Comparison of ENCODE assay signal across 19 cellular contexts in the genomic region with DNA sequence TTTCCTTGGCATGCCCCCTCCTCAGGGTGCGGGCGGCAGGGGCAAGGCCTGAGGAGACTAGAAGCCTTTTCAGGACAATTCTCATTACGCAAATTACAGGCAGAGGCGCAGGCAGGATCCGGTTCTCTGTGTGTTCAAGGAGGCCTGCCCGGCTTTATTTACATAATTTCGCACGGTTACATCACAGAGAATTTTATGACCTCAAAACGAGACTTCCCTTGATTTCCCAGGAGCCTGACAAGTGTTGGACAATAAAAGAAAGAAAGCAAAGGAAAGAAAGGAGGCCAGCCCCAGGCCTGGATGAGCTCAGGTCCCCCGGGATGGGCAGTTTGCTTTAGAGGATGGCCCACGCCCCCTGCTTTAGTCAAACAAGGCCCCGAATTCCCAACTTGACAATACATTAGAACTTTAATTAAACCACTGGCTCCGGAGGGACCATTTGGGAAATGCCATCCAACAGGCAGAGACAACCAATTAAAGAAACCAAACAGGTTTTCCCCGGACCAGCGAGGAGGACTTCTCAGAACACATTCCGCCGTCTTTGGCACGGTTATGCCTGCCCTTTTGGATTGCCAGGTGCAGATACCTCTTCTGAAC. TPM values are rescaled to one million over a fixed set of nuclear protein-coding genes. Genes with fewer than 3 reads are reported as not detected.
DNase-seq lines count a peak whose midpoint lies in the region; TF ChIP-seq lines count a peak whose summit lies in the region.
"Had no signal": no experiment of that assay in that cellular context is flagged by ENCODE, and none has a peak within 500 bp of the region (broad histone marks: within the 10 kb centered on the region; RNA-seq: fewer than 3 reads in every experiment).

No MANE protein-coding gene starts in this region.

- no peaks in the 10 kb centered on the region for H3K9me3 ChIP-seq in spleen
- H3K9me3 ChIP-seq: ascending aorta, vagina had no signal

- H3K27me3 ChIP-seq in spleen (replicated peaks in 1 of 7): peaks cover 22 to 98% (median 95%) of the 10 kb centered on the region in 7 donors

- H3K4me1 Mint-ChIP-seq in chondrocyte (ENCODE audit: low read depth) (peaks cover 15% of the 10 kb centered on the region), progenitor cell of endocrine pancreas (ENCODE audit: low read depth) (peaks cover 28% of the 10 kb centered on the region)

- no peaks in the 10 kb centered on the region for H3K9me3 Mint-ChIP-seq in chondrocyte (ENCODE audit: low read depth)
- no peaks in the 10 kb centered on the region for H3K9me3 Mint-ChIP-seq in progenitor cell of endocrine pancreas (ENCODE audit: low read depth)
- H3K9me3 Mint-ChIP-seq: stimulated activated naive B cell treated with anti-CD40 and anti-IgM and Interleukin-4, amounts not matched to agents 10 μg/mL and 1 μg/mL and 100 μg/mL, for 72 hours had no signal

- no peak overlapping the region for H3K4me3 Mint-ChIP-seq in chondrocyte (ENCODE audit: unreplicated experiment)
- H3K4me3 Mint-ChIP-seq in progenitor cell of endocrine pancreas (ENCODE audit: low read depth): peak overlapping the region; percentile 92
- H3K4me3 Mint-ChIP-seq: memory B cell; stimulated activated naive B cell treated with anti-CD40 and anti-IgM and Interleukin-4, amounts not matched to agents 10 μg/mL and 1 μg/mL and 100 μg/mL, for 72 hours had no signal

- intact Hi-C loops in spleen (cut with DNase I; ENCODE audit: low total_unique reads): no loop called here

- no peaks in the 10 kb centered on the region for H3K36me3 ChIP-seq in spleen
- H3K36me3 ChIP-seq: ascending aorta, vagina had no signal

- DNase-seq in NCI-H748 (lab: John Stamatoyannopoulos, UW; ENCODE audit: unreplicated experiment) (peak; percentile 24), NCI-H748 treated with DMSO at 0.1 percent for 48 hours (lab: John Stamatoyannopoulos, UW) (no peak), HT-29 (ENCODE audit: low spot score) (peak; percentile 59), chondrocyte (ENCODE audit: low spot score) (peak; percentile 43), progenitor cell of endocrine pancreas (ENCODE audit: low spot score, unreplicated experiment) (no peak), globus pallidus (ENCODE audit: low spot score) (no peak), dermis blood vessel endothelial cell (no peak), spleen (no peak)
- DNase-seq: ACHN; activated naive CD4-positive, alpha-beta T cell; KBM-7; NCI-H146; NCI-H446 treated with DMSO at 0.1 percent for 48 hours; stimulated activated naive B cell treated with anti-CD40 and anti-IgM and Interleukin-4, amounts not matched to agents 10 μg/mL and 1 μg/mL and 100 μg/mL, for 72 hours had no signal

- 10 to 16% (median 13%) methylated on average over 18 of the region's 18 CpGs for WGBS in spleen, 5 donors

- TF ChIP-seq POLR2A in spleen (IDR thresholded peaks at IDR 0.05): no peak

- H3K27ac Mint-ChIP-seq in chondrocyte (ENCODE audit: unreplicated experiment) (no peak overlapping the region), progenitor cell of endocrine pancreas (peak overlapping the region; percentile 37)
- H3K27ac Mint-ChIP-seq: memory B cell; stimulated activated naive B cell treated with anti-CD40 and anti-IgM and Interleukin-4, amounts not matched to agents 10 μg/mL and 1 μg/mL and 100 μg/mL, for 72 hours had no signal

- no peak overlapping the region for H3K4me3 ChIP-seq in spleen
- H3K4me3 ChIP-seq: ascending aorta, vagina had no signal

- H3K27ac ChIP-seq in spleen: no peak overlapping the region
- H3K27ac ChIP-seq: ascending aorta, RWPE1, vagina had no signal

- H3K27me3 Mint-ChIP-seq in chondrocyte (ENCODE audit: low read depth) (peaks cover 61% of the 10 kb centered on the region), progenitor cell of endocrine pancreas (peaks cover 29% of the 10 kb centered on the region)

- H3K36me3 Mint-ChIP-seq in chondrocyte (ENCODE audit: low read depth) (no peaks in the 10 kb centered on the region), progenitor cell of endocrine pancreas (ENCODE audit: insufficient read depth) (peaks cover 18% of the 10 kb centered on the region)
- H3K36me3 Mint-ChIP-seq: memory B cell; stimulated activated naive B cell treated with anti-CD40 and anti-IgM and Interleukin-4, amounts not matched to agents 10 μg/mL and 1 μg/mL and 100 μg/mL, for 72 hours had no signal

- H3K4me1 ChIP-seq in spleen: peaks cover 11 to 85% (median 63%) of the 10 kb centered on the region in 6 donors

- TF ChIP-seq CTCF in chondrocyte (IDR thresholded peaks at IDR 0.05) (no peak), progenitor cell of endocrine pancreas (IDR thresholded peaks at IDR 0.05; ENCODE audit: unreplicated experiment) (no peak), spleen (IDR thresholded peaks at IDR 0.05 in 8 of 11, conservative IDR thresholded peaks at IDR 0.05 in 3 of 11) (no peak)

RNA-seq across cellular contexts. Expression of a gene that starts 2.9 kb away (rescaled TPM):
- 21.9 and 34.5 TPM in 2 replicates for total RNA-seq in HT-29 (2014; rRNA removed; shearing (Covaris generic))
- total RNA-seq in chondrocyte (not detected in 3 replicates), progenitor cell of endocrine pancreas (86.5 and 103 TPM in 2 replicates), dermis blood vessel endothelial cell (not detected in 2 replicates), spleen (under 1 TPM in 1 of 7 donors, not detected in 6; 0.85 TPM)
- not detected for polyA plus RNA-seq in spleen
- total RNA-seq: ascending aorta, vagina had no signal
- polyA plus RNA-seq: neural cell had no signal

RNA-seq across cellular contexts. Expression of a gene that starts 58.1 kb away (rescaled TPM):
- 27.6 and 28.8 TPM in 2 replicates for total RNA-seq in HT-29 (2014; rRNA removed; shearing (Covaris generic))
- total RNA-seq in chondrocyte: 13.7 to 19.3 TPM (median 16.9 TPM) in 3 replicates
- 33.6 and 34.4 TPM in 2 replicates for total RNA-seq in progenitor cell of endocrine pancreas
- total RNA-seq in dermis blood vessel endothelial cell: 20.6 and 23.0 TPM in 2 replicates
- 10 to 100 TPM; 19.9 to 31.1 (median 25.0) TPM for total RNA-seq in spleen
- 10 to 100 TPM in 1 of 3 donors, 1 to 10 TPM in 2; 4.5 to 11.0 (median 5.7) TPM for polyA plus RNA-seq in spleen

Comparison
In these comparisons a context has a peak if more than half of its experiments do, and no peak if none do; other contexts are left out.
1. DNase-seq: peak in NCI-H748 (single experiment), HT-29 (single experiment) and chondrocyte (single experiment); none in NCI-H748 treated with DMSO at 0.1 percent for 48 hours (single experiment), progenitor cell of endocrine pancreas (single experiment), globus pallidus (single experiment), dermis blood vessel endothelial cell (single experiment) and spleen (single experiment).
2. RNA of a gene that starts 2.9 kb away (total RNA-seq): 86.5 to 103 TPM in progenitor cell of endocrine pancreas and 21.9 to 34.5 TPM in HT-29; not detected in chondrocyte, not detected in dermis blood vessel endothelial cell and 0.85 TPM in spleen; every median in the first group is over 10 times any median in the second.